16 cellular contexts compared by ENCODE assay signal in genomic region chr12:3527181-3527580, GRCh38.
A peak's percentile ranks its signal among the peaks of the same experiment; 100 is the strongest.
DNase-seq lines count a peak whose midpoint lies in the region; ATAC-seq and FAIRE-seq lines count a peak whose summit lies in the region.
"Had no signal": no experiment of that assay in that cellular context is flagged by ENCODE, and none has a peak within 500 bp of the region (broad histone marks: within the 10 kb centered on the region; RNA-seq: fewer than 3 reads in every experiment).

No MANE protein-coding gene starts in this region.

- peak; percentile 16 for DNase-seq in NOMO-1 treated with DMSO at 0.1 percent for 48 hours (lab: John Stamatoyannopoulos, UW; ENCODE audit: unreplicated experiment)
- no peak for DNase-seq in NOMO-1 treated with dmso at 0.1 percent for 144 hours (lab: John Stamatoyannopoulos, UW; ENCODE audit: unreplicated experiment)
- DNase-seq in RCC 7860 (ENCODE audit: low spot score) = peak; percentile 55
- DNase-seq in epithelial cell of prostate (ENCODE audit: low read depth, low spot score) = peak; percentile 73
- DNase-seq in skeletal muscle cell (ENCODE audit: low read depth) = peak; percentile 70
- no peak for DNase-seq in activated naive CD8-positive, alpha-beta T cell treated with anti-CD3 and anti-CD28 coated beads, Interleukin-2, amount 50 U/mL, for 24 hours
- DNase-seq in NCI-H748 (lab: John Stamatoyannopoulos, UW; ENCODE audit: unreplicated experiment) = no peak
- DNase-seq in NCI-H1694 treated with DMSO at 0.1 percent for 48 hours (lab: John Stamatoyannopoulos, UW) = no peak
- DNase-seq: head of caudate nucleus, kidney glomerular epithelial cell, NCI-H187 treated with DMSO at 0.1 percent for 48 hours, NCI-H69, SHP77 treated with DMSO at 0.1 percent for 48 hours had no signal

- H3K36me3 Mint-ChIP-seq in activated naive CD8-positive, alpha-beta T cell treated with anti-CD3 and anti-CD28 coated beads, Interleukin-2, amount 50 U/mL, for 24 hours (ENCODE audit: low read depth) = no peaks in the 10 kb centered on the region

- ATAC-seq in activated naive CD8-positive, alpha-beta T cell treated with anti-CD3 and anti-CD28 coated beads, Interleukin-2, amount 50 U/mL, for 24 hours = no peak

- H3K4me3 Mint-ChIP-seq in activated naive CD8-positive, alpha-beta T cell treated with anti-CD3 and anti-CD28 coated beads, Interleukin-2, amount 50 U/mL, for 24 hours = no peak overlapping the region
- H3K4me3 Mint-ChIP-seq: dendritic cell treated with granulocyte-macrophage colony-stimulating factor and Interleukin-4, amounts not matched to agents 40 ng/mL and 50 ng/mL, for 4 days had no signal

- no peaks in the 10 kb centered on the region for H3K27me3 Mint-ChIP-seq in activated naive CD8-positive, alpha-beta T cell treated with anti-CD3 and anti-CD28 coated beads, Interleukin-2, amount 50 U/mL, for 24 hours

- no peaks in the 10 kb centered on the region for H3K4me1 Mint-ChIP-seq in activated naive CD8-positive, alpha-beta T cell treated with anti-CD3 and anti-CD28 coated beads, Interleukin-2, amount 50 U/mL, for 24 hours

- H3K4me3 ChIP-seq in skeletal muscle cell (ENCODE audit: low read depth, low read length) = no peak overlapping the region

- peaks cover 22% of the 10 kb centered on the region for H3K9me3 Mint-ChIP-seq in activated naive CD8-positive, alpha-beta T cell treated with anti-CD3 and anti-CD28 coated beads, Interleukin-2, amount 50 U/mL, for 24 hours

- H3K27ac Mint-ChIP-seq in activated naive CD8-positive, alpha-beta T cell treated with anti-CD3 and anti-CD28 coated beads, Interleukin-2, amount 50 U/mL, for 24 hours = no peak overlapping the region
- H3K27ac Mint-ChIP-seq: dendritic cell treated with granulocyte-macrophage colony-stimulating factor and Interleukin-4, amounts not matched to agents 40 ng/mL and 50 ng/mL, for 4 days; progenitor cell of endocrine pancreas had no signal

- peak overlapping the region; percentile 87 for H3K27ac ChIP-seq in epithelial cell of prostate
- H3K27ac ChIP-seq: 22Rv1 had no signal

- no peak for FAIRE-seq in RCC 7860 (lab: Jason Lieb, UNC)

Comparison
In these comparisons a context has a peak if more than half of its experiments do, and no peak if none do; other contexts are left out.
1. DNase-seq: peak in NOMO-1 treated with DMSO at 0.1 percent for 48 hours (single experiment), RCC 7860 (single experiment), epithelial cell of prostate (single experiment) and skeletal muscle cell (single experiment); none in NOMO-1 treated with dmso at 0.1 percent for 144 hours (single experiment), activated naive CD8-positive, alpha-beta T cell treated with anti-CD3 and anti-CD28 coated beads, Interleukin-2, amount 50 U/mL, for 24 hours (single experiment), NCI-H748 (single experiment) and NCI-H1694 treated with DMSO at 0.1 percent for 48 hours (single experiment).